ENCODE assay signal across 8 cellular contexts in the genomic region with DNA sequence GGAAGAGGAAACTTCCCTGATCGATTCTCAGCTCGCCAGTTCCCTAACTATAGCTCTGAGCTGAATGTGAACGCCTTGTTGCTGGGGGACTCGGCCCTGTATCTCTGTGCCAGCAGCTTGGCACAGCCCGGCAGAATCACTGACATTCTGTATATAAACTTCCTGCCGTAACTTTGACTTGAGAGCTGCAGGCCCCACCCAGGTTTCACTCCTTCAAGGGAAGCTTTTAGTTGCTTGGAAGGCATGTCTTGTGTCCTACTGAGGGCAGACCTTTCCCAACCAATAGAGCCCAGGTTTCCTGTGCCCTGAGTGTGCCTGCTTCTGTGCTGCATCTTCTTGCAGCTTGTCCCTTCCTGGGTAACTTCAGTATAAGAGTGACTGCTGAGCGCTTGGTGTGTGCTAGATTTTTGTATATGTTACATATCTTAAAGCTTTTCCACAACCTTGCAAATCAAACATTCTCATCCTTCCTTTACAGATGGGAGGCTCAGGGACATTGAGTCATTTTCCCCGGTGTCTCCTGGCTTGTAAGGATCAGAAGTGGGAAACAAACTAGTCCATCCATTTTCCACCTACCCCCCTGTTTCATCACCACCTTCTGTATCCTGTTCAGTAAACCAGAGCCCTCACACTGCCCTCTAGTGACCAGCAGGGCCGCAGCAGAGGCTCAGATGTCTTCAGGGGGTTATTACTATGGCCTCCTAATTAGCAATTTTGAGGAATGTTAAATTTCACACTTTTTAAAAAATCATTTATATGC.
A peak's percentile ranks its signal among the peaks of the same experiment; 100 is the strongest.
DNase-seq lines count a peak whose midpoint lies in the region; ATAC-seq, FAIRE-seq and TF ChIP-seq lines count a peak whose summit lies in the region.

No MANE protein-coding gene starts in this region.

- no peak overlapping the region for H3K4me2 ChIP-seq in astrocyte (ENCODE audit: low read length)

- no peaks in the 10 kb centered on the region for H3K9me3 Mint-ChIP-seq in CD4-positive, alpha-beta memory T cell
- no peaks in the 10 kb centered on the region for H3K9me3 Mint-ChIP-seq in T-helper 1 cell treated with Interleukin-12 subunit alpha and Interleukin-12 subunit beta and Interleukin-4 antibody, amounts not matched to agents 30 μg/mL and 1 μg/mL, for 36 hours
- H3K9me3 Mint-ChIP-seq in astrocyte (ENCODE audit: unreplicated experiment), result no peaks in the 10 kb centered on the region

- peaks cover 45% of the 10 kb centered on the region for H3K4me1 ChIP-seq in CD4-positive, alpha-beta memory T cell (ENCODE audit: insufficient read depth, low read length)
- H3K4me1 ChIP-seq in astrocyte (ENCODE audit: insufficient read depth, low read length), result no peaks in the 10 kb centered on the region

- no peaks in the 10 kb centered on the region for H3K79me2 ChIP-seq in astrocyte (ENCODE audit: insufficient read depth, low read length)

- H3K9me3 ChIP-seq in CD4-positive, alpha-beta memory T cell (ENCODE audit: control insufficient read depth in 1 of 2, low read length in 2 of 2), result no peaks in the 10 kb centered on the region
- no peaks in the 10 kb centered on the region for H3K9me3 ChIP-seq in astrocyte (ENCODE audit: insufficient read depth, low read depth, low read length)

- DNase-seq in CD4-positive, alpha-beta memory T cell, result peak; percentile 43 to 53 (median 48)
- DNase-seq in astrocyte (ENCODE audit: low read depth) (no peak), islet precursor cell (peak; percentile 73), RCC 7860 (ENCODE audit: low spot score) (no peak)
- DNase-seq in stimulated activated CD8-positive, alpha-beta memory T cell treated with anti-CD3 and anti-CD28 coated beads, Interleukin-4, amount 100 ng/mL, for 4 hours (ENCODE audit: low read depth in 2 of 2, low spot score in 1 of 2), result peak; percentile 12 to 23

- no peaks in the 10 kb centered on the region for H3K36me3 ChIP-seq in CD4-positive, alpha-beta memory T cell (ENCODE audit: insufficient read depth, low read length)
- no peaks in the 10 kb centered on the region for H3K36me3 ChIP-seq in astrocyte (ENCODE audit: insufficient read depth, low read length)

- H2AFZ ChIP-seq in astrocyte (ENCODE audit: low read depth, low read length), result no peak overlapping the region

- H3K4me3 ChIP-seq in CD4-positive, alpha-beta memory T cell (ENCODE audit: low read length in 2 of 2), result peak overlapping the region in 1 of 2 donors; percentile 9
- H3K4me3 ChIP-seq in astrocyte (ENCODE audit: insufficient read depth, low read depth, low read length), result no peak overlapping the region

- ATAC-seq in GM19025 (IDR thresholded peaks at IDR 0.05; ENCODE audit: low read depth, unreplicated experiment), result peak; percentile 43
- ATAC-seq in HG03442 (IDR thresholded peaks at IDR 0.05; ENCODE audit: unreplicated experiment), result peak; percentile 66

- no peak overlapping the region for H3K9ac ChIP-seq in astrocyte (ENCODE audit: low read length)

- TF ChIP-seq CTCF in astrocyte (IDR thresholded peaks at IDR 0.05; ENCODE audit: insufficient read depth, low read depth, low read length), result peak; percentile 91

- H3K4me1 Mint-ChIP-seq in CD4-positive, alpha-beta memory T cell, result peaks cover 36 to 61% (median 49%) of the 10 kb centered on the region in 4 donors
- peaks cover 23% of the 10 kb centered on the region for H3K4me1 Mint-ChIP-seq in T-helper 1 cell treated with Interleukin-12 subunit alpha and Interleukin-12 subunit beta and Interleukin-4 antibody, amounts not matched to agents 30 μg/mL and 1 μg/mL, for 36 hours (ENCODE audit: low read depth)
- peaks cover 9% of the 10 kb centered on the region for H3K4me1 Mint-ChIP-seq in astrocyte (ENCODE audit: low read depth, unreplicated experiment)

- peak overlapping the region; percentile 93 to 98 (median 96) for H3K27ac Mint-ChIP-seq in CD4-positive, alpha-beta memory T cell
- peak overlapping the region; percentile 85 for H3K27ac Mint-ChIP-seq in T-helper 1 cell treated with Interleukin-12 subunit alpha and Interleukin-12 subunit beta and Interleukin-4 antibody, amounts not matched to agents 30 μg/mL and 1 μg/mL, for 36 hours
- no peak overlapping the region for H3K27ac Mint-ChIP-seq in astrocyte (ENCODE audit: unreplicated experiment)

- no peaks in the 10 kb centered on the region for H4K20me1 ChIP-seq in astrocyte (ENCODE audit: insufficient read depth, low read length)

- H3K27me3 ChIP-seq in CD4-positive, alpha-beta memory T cell (ENCODE audit: insufficient read depth, low read length), result no peaks in the 10 kb centered on the region
- peaks cover 5% of the 10 kb centered on the region for H3K27me3 ChIP-seq in astrocyte (ENCODE audit: insufficient read depth, low read length)

- no peaks in the 10 kb centered on the region for H3K27me3 Mint-ChIP-seq in CD4-positive, alpha-beta memory T cell
- H3K27me3 Mint-ChIP-seq in T-helper 1 cell treated with Interleukin-12 subunit alpha and Interleukin-12 subunit beta and Interleukin-4 antibody, amounts not matched to agents 30 μg/mL and 1 μg/mL, for 36 hours (ENCODE audit: low read depth), result peaks cover 6% of the 10 kb centered on the region
- peaks cover 5% of the 10 kb centered on the region for H3K27me3 Mint-ChIP-seq in astrocyte (ENCODE audit: low read depth, unreplicated experiment)

- H3K4me3 Mint-ChIP-seq in CD4-positive, alpha-beta memory T cell, result peak overlapping the region in 7 of 8 donors; percentile 41 to 85 (median 74)
- H3K4me3 Mint-ChIP-seq in T-helper 1 cell treated with Interleukin-12 subunit alpha and Interleukin-12 subunit beta and Interleukin-4 antibody, amounts not matched to agents 30 μg/mL and 1 μg/mL, for 36 hours, result peak overlapping the region; percentile 29
- no peak overlapping the region for H3K4me3 Mint-ChIP-seq in astrocyte (ENCODE audit: unreplicated experiment)

- POLR2A ChIA-PET in CD4-positive, alpha-beta memory T cell (lab: Charles Lee; ENCODE audit: partially characterized antibody), result interaction anchor here (0.7 to 3.7 kb wide), 16 partner anchors 14 to 328 kb away, joined by 3 to 26 read pairs (median 4); no protein-coding TSS in a partner anchor

- intact Hi-C loops in CD4-positive, alpha-beta memory T cell (cut with micrococcal nuclease), result loop anchor here (1.0 kb wide), 2 partner anchors 24 to 71 kb away; no protein-coding TSS in a partner anchor

- H3K36me3 Mint-ChIP-seq in CD4-positive, alpha-beta memory T cell, result no peaks in the 10 kb centered on the region
- H3K36me3 Mint-ChIP-seq in T-helper 1 cell treated with Interleukin-12 subunit alpha and Interleukin-12 subunit beta and Interleukin-4 antibody, amounts not matched to agents 30 μg/mL and 1 μg/mL, for 36 hours (ENCODE audit: low read depth), result no peaks in the 10 kb centered on the region
- H3K36me3 Mint-ChIP-seq in astrocyte (ENCODE audit: low read depth, unreplicated experiment), result no peaks in the 10 kb centered on the region

- peak overlapping the region; percentile 50 for H3K27ac ChIP-seq in CD4-positive, alpha-beta memory T cell (ENCODE audit: low read depth, low read length)
- no peak overlapping the region for H3K27ac ChIP-seq in astrocyte (ENCODE audit: low read depth, low read length)

- FAIRE-seq in astrocyte (lab: Jason Lieb, UNC) (no peak), RCC 7860 (lab: Jason Lieb, UNC) (no peak)

- CTCF ChIA-PET in CD4-positive, alpha-beta memory T cell (lab: Charles Lee; ENCODE audit: partially characterized antibody), result interaction anchor here (0.8 to 25.5 kb wide), 22 partner anchors 8 to 520 kb away, joined by 3 to 775 read pairs (median 8); no protein-coding TSS in a partner anchor

Comparison
In these comparisons a context has a peak if more than half of its experiments do, and no peak if none do; other contexts are left out.
1. DNase-seq: peak in CD4-positive, alpha-beta memory T cell (5 of 5), islet precursor cell (single experiment) and stimulated activated CD8-positive, alpha-beta memory T cell treated with anti-CD3 and anti-CD28 coated beads, Interleukin-4, amount 100 ng/mL, for 4 hours (2 of 2); none in astrocyte (single experiment) and RCC 7860 (single experiment).